Comparison of ENCODE assay signal across 1 cellular context in the genomic region with DNA sequence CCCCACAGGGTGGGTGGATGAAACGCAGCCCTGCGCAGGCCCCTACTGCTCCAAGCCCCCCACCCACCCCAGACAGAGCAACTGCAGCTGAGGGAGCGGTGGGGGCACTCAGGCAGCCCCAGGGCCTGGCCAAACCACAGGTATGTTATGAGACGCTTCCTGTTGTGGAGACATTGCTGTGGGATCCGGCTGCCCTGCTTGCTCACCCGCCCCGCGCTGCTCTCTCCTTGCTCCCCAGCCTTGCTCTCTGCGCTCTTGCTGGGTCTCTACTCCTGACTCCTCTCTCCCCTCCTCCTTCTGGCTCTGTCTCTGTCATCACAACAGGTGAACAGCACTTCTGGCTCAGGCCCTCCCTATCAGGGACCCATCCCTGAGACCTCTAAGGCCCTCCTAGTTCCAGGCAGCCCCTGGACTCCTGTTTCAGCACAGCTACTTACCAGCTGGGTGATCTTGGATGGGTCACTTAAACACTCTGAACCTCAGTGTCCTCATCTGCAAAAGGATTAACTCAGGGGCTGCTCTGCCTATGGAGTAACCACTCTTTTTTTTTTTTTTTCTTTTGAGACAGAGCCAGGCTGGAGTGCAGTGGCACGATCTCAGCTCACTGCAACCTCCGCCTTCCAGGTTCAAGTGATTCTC.
TF ChIP-seq lines count a peak whose summit lies in the region.

No MANE protein-coding gene starts in this region.

TF ChIP-seq in GM12878, 131 proteins besides CTCF, POLR2A, EP300 and RAD21:
- TF ChIP-seq, protein P1, sequence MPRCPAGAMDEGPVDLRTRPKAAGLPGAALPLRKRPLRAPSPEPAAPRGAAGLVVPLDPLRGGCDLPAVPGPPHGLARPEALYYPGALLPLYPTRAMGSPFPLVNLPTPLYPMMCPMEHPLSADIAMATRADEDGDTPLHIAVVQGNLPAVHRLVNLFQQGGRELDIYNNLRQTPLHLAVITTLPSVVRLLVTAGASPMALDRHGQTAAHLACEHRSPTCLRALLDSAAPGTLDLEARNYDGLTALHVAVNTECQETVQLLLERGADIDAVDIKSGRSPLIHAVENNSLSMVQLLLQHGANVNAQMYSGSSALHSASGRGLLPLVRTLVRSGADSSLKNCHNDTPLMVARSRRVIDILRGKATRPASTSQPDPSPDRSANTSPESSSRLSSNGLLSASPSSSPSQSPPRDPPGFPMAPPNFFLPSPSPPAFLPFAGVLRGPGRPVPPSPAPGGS (IDR thresholded peaks at IDR 0.05; ENCODE audit: borderline replicate concordance, insufficient read depth, low read depth, low read length, poor library complexity, severe bottlenecking): no peak
- no peak for TF ChIP-seq NRF1 (conservative IDR thresholded peaks at IDR 0.05; ENCODE audit: low read depth, low read length)
- TF ChIP-seq ZNF384 (IDR thresholded peaks at IDR 0.05; ENCODE audit: borderline replicate concordance, low read depth, low read length): no peak
- TF ChIP-seq CBX3 (IDR thresholded peaks at IDR 0.05; ENCODE audit: borderline replicate concordance, low read depth): no peak
- TF ChIP-seq, protein P2, sequence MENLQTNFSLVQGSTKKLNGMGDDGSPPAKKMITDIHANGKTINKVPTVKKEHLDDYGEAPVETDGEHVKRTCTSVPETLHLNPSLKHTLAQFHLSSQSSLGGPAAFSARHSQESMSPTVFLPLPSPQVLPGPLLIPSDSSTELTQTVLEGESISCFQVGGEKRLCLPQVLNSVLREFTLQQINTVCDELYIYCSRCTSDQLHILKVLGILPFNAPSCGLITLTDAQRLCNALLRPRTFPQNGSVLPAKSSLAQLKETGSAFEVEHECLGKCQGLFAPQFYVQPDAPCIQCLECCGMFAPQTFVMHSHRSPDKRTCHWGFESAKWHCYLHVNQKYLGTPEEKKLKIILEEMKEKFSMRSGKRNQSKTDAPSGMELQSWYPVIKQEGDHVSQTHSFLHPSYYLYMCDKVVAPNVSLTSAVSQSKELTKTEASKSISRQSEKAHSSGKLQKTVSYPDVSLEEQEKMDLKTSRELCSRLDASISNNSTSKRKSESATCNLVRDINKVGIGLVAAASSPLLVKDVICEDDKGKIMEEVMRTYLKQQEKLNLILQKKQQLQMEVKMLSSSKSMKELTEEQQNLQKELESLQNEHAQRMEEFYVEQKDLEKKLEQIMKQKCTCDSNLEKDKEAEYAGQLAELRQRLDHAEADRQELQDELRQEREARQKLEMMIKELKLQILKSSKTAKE (IDR thresholded peaks at IDR 0.05; ENCODE audit: low read depth, poor library complexity, severe bottlenecking): no peak
- TF ChIP-seq, protein P3, sequence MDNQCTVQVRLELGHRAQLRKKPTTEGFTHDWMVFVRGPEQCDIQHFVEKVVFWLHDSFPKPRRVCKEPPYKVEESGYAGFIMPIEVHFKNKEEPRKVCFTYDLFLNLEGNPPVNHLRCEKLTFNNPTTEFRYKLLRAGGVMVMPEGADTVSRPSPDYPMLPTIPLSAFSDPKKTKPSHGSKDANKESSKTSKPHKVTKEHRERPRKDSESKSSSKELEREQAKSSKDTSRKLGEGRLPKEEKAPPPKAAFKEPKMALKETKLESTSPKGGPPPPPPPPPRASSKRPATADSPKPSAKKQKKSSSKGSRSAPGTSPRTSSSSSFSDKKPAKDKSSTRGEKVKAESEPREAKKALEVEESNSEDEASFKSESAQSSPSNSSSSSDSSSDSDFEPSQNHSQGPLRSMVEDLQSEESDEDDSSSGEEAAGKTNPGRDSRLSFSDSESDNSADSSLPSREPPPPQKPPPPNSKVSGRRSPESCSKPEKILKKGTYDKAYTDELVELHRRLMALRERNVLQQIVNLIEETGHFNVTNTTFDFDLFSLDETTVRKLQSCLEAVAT (IDR thresholded peaks at IDR 0.05): no peak
- TF ChIP-seq, protein P4, sequence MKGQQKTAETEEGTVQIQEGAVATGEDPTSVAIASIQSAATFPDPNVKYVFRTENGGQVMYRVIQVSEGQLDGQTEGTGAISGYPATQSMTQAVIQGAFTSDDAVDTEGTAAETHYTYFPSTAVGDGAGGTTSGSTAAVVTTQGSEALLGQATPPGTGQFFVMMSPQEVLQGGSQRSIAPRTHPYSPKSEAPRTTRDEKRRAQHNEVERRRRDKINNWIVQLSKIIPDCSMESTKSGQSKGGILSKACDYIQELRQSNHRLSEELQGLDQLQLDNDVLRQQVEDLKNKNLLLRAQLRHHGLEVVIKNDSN (IDR thresholded peaks at IDR 0.05; ENCODE audit: borderline replicate concordance, extremely low read length, insufficient read depth, low read depth, low read length): no peak
- no peak for TF ChIP-seq CBX5 (IDR thresholded peaks at IDR 0.05; ENCODE audit: low read depth)
- TF ChIP-seq, protein P5, sequence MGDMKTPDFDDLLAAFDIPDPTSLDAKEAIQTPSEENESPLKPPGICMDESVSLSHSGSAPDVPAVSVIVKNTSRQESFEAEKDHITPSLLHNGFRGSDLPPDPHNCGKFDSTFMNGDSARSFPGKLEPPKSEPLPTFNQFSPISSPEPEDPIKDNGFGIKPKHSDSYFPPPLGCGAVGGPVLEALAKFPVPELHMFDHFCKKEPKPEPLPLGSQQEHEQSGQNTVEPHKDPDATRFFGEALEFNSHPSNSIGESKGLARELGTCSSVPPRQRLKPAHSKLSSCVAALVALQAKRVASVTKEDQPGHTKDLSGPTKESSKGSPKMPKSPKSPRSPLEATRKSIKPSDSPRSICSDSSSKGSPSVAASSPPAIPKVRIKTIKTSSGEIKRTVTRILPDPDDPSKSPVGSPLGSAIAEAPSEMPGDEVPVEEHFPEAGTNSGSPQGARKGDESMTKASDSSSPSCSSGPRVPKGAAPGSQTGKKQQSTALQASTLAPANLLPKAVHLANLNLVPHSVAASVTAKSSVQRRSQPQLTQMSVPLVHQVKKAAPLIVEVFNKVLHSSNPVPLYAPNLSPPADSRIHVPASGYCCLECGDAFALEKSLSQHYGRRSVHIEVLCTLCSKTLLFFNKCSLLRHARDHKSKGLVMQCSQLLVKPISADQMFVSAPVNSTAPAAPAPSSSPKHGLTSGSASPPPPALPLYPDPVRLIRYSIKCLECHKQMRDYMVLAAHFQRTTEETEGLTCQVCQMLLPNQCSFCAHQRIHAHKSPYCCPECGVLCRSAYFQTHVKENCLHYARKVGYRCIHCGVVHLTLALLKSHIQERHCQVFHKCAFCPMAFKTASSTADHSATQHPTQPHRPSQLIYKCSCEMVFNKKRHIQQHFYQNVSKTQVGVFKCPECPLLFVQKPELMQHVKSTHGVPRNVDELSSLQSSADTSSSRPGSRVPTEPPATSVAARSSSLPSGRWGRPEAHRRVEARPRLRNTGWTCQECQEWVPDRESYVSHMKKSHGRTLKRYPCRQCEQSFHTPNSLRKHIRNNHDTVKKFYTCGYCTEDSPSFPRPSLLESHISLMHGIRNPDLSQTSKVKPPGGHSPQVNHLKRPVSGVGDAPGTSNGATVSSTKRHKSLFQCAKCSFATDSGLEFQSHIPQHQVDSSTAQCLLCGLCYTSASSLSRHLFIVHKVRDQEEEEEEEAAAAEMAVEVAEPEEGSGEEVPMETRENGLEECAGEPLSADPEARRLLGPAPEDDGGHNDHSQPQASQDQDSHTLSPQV (IDR thresholded peaks at IDR 0.05): no peak
- no peak for TF ChIP-seq GATAD2B (conservative IDR thresholded peaks at IDR 0.05; ENCODE audit: low read depth)
- no peak for TF ChIP-seq CHD4 (IDR thresholded peaks at IDR 0.05)
- TF ChIP-seq, protein P6, sequence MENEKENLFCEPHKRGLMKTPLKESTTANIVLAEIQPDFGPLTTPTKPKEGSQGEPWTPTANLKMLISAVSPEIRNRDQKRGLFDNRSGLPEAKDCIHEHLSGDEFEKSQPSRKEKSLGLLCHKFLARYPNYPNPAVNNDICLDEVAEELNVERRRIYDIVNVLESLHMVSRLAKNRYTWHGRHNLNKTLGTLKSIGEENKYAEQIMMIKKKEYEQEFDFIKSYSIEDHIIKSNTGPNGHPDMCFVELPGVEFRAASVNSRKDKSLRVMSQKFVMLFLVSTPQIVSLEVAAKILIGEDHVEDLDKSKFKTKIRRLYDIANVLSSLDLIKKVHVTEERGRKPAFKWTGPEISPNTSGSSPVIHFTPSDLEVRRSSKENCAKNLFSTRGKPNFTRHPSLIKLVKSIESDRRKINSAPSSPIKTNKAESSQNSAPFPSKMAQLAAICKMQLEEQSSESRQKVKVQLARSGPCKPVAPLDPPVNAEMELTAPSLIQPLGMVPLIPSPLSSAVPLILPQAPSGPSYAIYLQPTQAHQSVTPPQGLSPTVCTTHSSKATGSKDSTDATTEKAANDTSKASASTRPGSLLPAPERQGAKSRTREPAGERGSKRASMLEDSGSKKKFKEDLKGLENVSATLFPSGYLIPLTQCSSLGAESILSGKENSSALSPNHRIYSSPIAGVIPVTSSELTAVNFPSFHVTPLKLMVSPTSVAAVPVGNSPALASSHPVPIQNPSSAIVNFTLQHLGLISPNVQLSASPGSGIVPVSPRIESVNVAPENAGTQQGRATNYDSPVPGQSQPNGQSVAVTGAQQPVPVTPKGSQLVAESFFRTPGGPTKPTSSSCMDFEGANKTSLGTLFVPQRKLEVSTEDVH (IDR thresholded peaks at IDR 0.05; ENCODE audit: low read depth, partially characterized antibody): no peak
- TF ChIP-seq SUZ12 (IDR thresholded peaks at IDR 0.05; ENCODE audit: unreplicated experiment): no peak
- TF ChIP-seq MTA2 (IDR thresholded peaks at IDR 0.05; ENCODE audit: low read depth): no peak
- no peak for TF ChIP-seq KLF5 (IDR thresholded peaks at IDR 0.05; ENCODE audit: partially characterized antibody)
- TF ChIP-seq, protein P7, sequence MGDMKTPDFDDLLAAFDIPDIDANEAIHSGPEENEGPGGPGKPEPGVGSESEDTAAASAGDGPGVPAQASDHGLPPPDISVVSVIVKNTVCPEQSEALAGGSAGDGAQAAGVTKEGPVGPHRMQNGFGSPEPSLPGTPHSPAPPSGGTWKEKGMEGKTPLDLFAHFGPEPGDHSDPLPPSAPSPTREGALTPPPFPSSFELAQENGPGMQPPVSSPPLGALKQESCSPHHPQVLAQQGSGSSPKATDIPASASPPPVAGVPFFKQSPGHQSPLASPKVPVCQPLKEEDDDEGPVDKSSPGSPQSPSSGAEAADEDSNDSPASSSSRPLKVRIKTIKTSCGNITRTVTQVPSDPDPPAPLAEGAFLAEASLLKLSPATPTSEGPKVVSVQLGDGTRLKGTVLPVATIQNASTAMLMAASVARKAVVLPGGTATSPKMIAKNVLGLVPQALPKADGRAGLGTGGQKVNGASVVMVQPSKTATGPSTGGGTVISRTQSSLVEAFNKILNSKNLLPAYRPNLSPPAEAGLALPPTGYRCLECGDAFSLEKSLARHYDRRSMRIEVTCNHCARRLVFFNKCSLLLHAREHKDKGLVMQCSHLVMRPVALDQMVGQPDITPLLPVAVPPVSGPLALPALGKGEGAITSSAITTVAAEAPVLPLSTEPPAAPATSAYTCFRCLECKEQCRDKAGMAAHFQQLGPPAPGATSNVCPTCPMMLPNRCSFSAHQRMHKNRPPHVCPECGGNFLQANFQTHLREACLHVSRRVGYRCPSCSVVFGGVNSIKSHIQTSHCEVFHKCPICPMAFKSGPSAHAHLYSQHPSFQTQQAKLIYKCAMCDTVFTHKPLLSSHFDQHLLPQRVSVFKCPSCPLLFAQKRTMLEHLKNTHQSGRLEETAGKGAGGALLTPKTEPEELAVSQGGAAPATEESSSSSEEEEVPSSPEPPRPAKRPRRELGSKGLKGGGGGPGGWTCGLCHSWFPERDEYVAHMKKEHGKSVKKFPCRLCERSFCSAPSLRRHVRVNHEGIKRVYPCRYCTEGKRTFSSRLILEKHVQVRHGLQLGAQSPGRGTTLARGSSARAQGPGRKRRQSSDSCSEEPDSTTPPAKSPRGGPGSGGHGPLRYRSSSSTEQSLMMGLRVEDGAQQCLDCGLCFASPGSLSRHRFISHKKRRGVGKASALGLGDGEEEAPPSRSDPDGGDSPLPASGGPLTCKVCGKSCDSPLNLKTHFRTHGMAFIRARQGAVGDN (IDR thresholded peaks at IDR 0.05): no peak
- TF ChIP-seq, protein P8, sequence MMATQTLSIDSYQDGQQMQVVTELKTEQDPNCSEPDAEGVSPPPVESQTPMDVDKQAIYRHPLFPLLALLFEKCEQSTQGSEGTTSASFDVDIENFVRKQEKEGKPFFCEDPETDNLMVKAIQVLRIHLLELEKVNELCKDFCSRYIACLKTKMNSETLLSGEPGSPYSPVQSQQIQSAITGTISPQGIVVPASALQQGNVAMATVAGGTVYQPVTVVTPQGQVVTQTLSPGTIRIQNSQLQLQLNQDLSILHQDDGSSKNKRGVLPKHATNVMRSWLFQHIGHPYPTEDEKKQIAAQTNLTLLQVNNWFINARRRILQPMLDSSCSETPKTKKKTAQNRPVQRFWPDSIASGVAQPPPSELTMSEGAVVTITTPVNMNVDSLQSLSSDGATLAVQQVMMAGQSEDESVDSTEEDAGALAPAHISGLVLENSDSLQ (IDR thresholded peaks at IDR 0.05): no peak
- no peak for TF ChIP-seq GABPA (IDR thresholded peaks at IDR 0.05; ENCODE audit: low read depth)
- no peak for TF ChIP-seq RFX5 (IDR thresholded peaks at IDR 0.05; ENCODE audit: low read depth, low read length)
- TF ChIP-seq ZNF274 (IDR thresholded peaks at IDR 0.05; ENCODE audit: insufficient read depth, insufficient read length): no peak
